Comparison of ENCODE assay signal across 22 cellular contexts in genomic region chr6:96940322-96940721, GRCh38. TPM values are rescaled to one million over a fixed set of nuclear protein-coding genes. Genes with fewer than 3 reads are reported as not detected.
"Had no signal": no experiment of that assay in that cellular context is flagged by ENCODE, and none has a peak within 500 bp of the region (broad histone marks: within the 10 kb centered on the region; RNA-seq: fewer than 3 reads in every experiment).

No MANE protein-coding gene starts in this region.

- H3K4me1 ChIP-seq: sigmoid colon, upper lobe of left lung had no signal

- H3K4me1 Mint-ChIP-seq: activated B cell treated with CpG ODN at 0.5 μM for 24 hours; nephron; stimulated activated memory B cell treated with anti-CD40 and anti-IgM and Interleukin-4, amounts not matched to agents 10 μg/mL and 1 μg/mL and 100 μg/mL, for 72 hours had no signal

- H3K27ac Mint-ChIP-seq: activated B cell treated with CpG ODN at 0.5 μM for 24 hours; activated CD4-positive, alpha-beta T cell treated with anti-CD3 and anti-CD28 coated beads, Interleukin-2, amount 10 ng/mL, durations not matched to agents 24 days and 14 days; activated CD8-positive, alpha-beta T cell treated with anti-CD3 and anti-CD28 coated beads for 36 hours; activated naive CD4-positive, alpha-beta T cell treated with anti-CD3 and anti-CD28 coated beads, Interleukin-2, amount 50 U/mL, for 24 hours; nephron; stimulated activated memory B cell treated with anti-CD40 and anti-IgM and Interleukin-4, amounts not matched to agents 10 μg/mL and 1 μg/mL and 100 μg/mL, for 72 hours; T-helper 2 cell treated with Interferon-gamma antibody and Interleukin-4, amounts not matched to agents 5 μg/mL and 100 μg/mL, for 36 hours had no signal

- H3K4me3 ChIP-seq: lung, sigmoid colon, spleen, thoracic aorta, upper lobe of left lung had no signal

- H3K4me3 Mint-ChIP-seq: activated B cell treated with CpG ODN at 0.5 μM for 24 hours; activated CD4-positive, alpha-beta T cell treated with anti-CD3 and anti-CD28 coated beads, Interleukin-2, amount 10 ng/mL, durations not matched to agents 24 days and 14 days; activated CD8-positive, alpha-beta T cell treated with anti-CD3 and anti-CD28 coated beads for 36 hours; activated naive CD4-positive, alpha-beta T cell treated with anti-CD3 and anti-CD28 coated beads, Interleukin-2, amount 50 U/mL, for 24 hours; activated T-cell treated with anti-CD3 and anti-CD28 coated beads, Interleukin-2, amount 50 U/mL, for 4 hours; mesothelial cell of epicardium; nephron; stimulated activated memory B cell treated with anti-CD40 and anti-IgM and Interleukin-4, amounts not matched to agents 10 μg/mL and 1 μg/mL and 100 μg/mL, for 72 hours; T-helper 2 cell treated with Interferon-gamma antibody and Interleukin-4, amounts not matched to agents 5 μg/mL and 100 μg/mL, for 36 hours had no signal

- H3K36me3 Mint-ChIP-seq: mesothelial cell of epicardium; stimulated activated memory B cell treated with anti-CD40 and anti-IgM and Interleukin-4, amounts not matched to agents 10 μg/mL and 1 μg/mL and 100 μg/mL, for 72 hours had no signal

- ATAC-seq: activated CD8-positive, alpha-beta T cell treated with anti-CD3 and anti-CD28 coated beads for 36 hours; activated T-cell treated with anti-CD3 and anti-CD28 coated beads, Interleukin-2, amount 50 U/mL, for 4 hours; foreskin keratinocyte; stimulated activated memory B cell treated with anti-CD40 and anti-IgM and Interleukin-4, amounts not matched to agents 10 μg/mL and 1 μg/mL and 100 μg/mL, for 72 hours had no signal

- DNase-seq: activated B cell treated with CpG ODN at 0.5 μM for 24 hours; activated CD4-positive, alpha-beta T cell treated with anti-CD3 and anti-CD28 coated beads, Interleukin-2, amount 10 ng/mL, durations not matched to agents 24 days and 14 days; activated CD8-positive, alpha-beta T cell treated with anti-CD3 and anti-CD28 coated beads for 36 hours; activated effector memory CD4-positive, alpha-beta T cell treated with Interleukin-2 at 50 U/mL for 16 hours; activated T-cell treated with anti-CD3 and anti-CD28 coated beads, Interleukin-2, amount 50 U/mL, for 4 hours; dermis blood vessel endothelial cell; effector memory CD4-positive, alpha-beta T cell; foreskin keratinocyte; glutamatergic neuron; hypothalamus; islet precursor cell; sigmoid colon; spleen; stimulated activated CD4-positive, alpha-beta T cell treated with anti-CD3 and anti-CD28 coated beads, Interleukin-4, amount 100 ng/mL, for 4 hours; upper lobe of left lung had no signal

- H3K27me3 ChIP-seq: sigmoid colon, spleen, upper lobe of left lung had no signal

- H3K27me3 Mint-ChIP-seq: activated B cell treated with CpG ODN at 0.5 μM for 24 hours; activated CD8-positive, alpha-beta T cell treated with anti-CD3 and anti-CD28 coated beads for 36 hours had no signal

- H3K27ac ChIP-seq: foreskin keratinocyte, sigmoid colon, spleen, thoracic aorta, upper lobe of left lung had no signal

- H3K9me3 ChIP-seq: sigmoid colon, spleen, thoracic aorta, upper lobe of left lung had no signal

- H3K9me3 Mint-ChIP-seq: activated B cell treated with CpG ODN at 0.5 μM for 24 hours; activated CD4-positive, alpha-beta T cell treated with anti-CD3 and anti-CD28 coated beads, Interleukin-2, amount 10 ng/mL, durations not matched to agents 24 days and 14 days; activated CD8-positive, alpha-beta T cell treated with anti-CD3 and anti-CD28 coated beads for 36 hours; activated naive CD4-positive, alpha-beta T cell treated with anti-CD3 and anti-CD28 coated beads, Interleukin-2, amount 50 U/mL, for 24 hours; activated T-cell treated with anti-CD3 and anti-CD28 coated beads, Interleukin-2, amount 50 U/mL, for 4 hours; mesothelial cell of epicardium; nephron; stimulated activated memory B cell treated with anti-CD40 and anti-IgM and Interleukin-4, amounts not matched to agents 10 μg/mL and 1 μg/mL and 100 μg/mL, for 72 hours; T-helper 2 cell treated with Interferon-gamma antibody and Interleukin-4, amounts not matched to agents 5 μg/mL and 100 μg/mL, for 36 hours had no signal

- H3K36me3 ChIP-seq: sigmoid colon, spleen, thoracic aorta, upper lobe of left lung had no signal

RNA-seq across cellular contexts. Expression of gene KLHL32, which starts 15.8 kb away (rescaled TPM):
- total RNA-seq: dermis blood vessel endothelial cell had no signal
